1 cellular context compared by ENCODE assay signal in genomic region chr20:2101935-2102584, GRCh38.
TF ChIP-seq lines count a peak whose summit lies in the region.

No MANE protein-coding gene starts in this region.

TF ChIP-seq in HepG2, 621 proteins besides CTCF, POLR2A, EP300 and RAD21 (continued from another document and continues in another):
- TF ChIP-seq ZNF281 (CRISPR knock-in tag; IDR thresholded peaks at IDR 0.05; ENCODE audit: borderline replicate concordance) (no peak), ZNF572 (CRISPR knock-in tag; IDR thresholded peaks at IDR 0.05) (peak; percentile 92; the same call in 1 of the 2 replicates), KDM3A (CRISPR knock-in tag; IDR thresholded peaks at IDR 0.05; ENCODE audit: low read depth) (peak; percentile 90), RNF219 (CRISPR knock-in tag; IDR thresholded peaks at IDR 0.05) (0 out of 2 replicates have a peak, but pooled peaks have one; percentile 28), FOXP1 (IDR thresholded peaks at IDR 0.05) (peak; percentile 93), FOXP1 (CRISPR knock-in tag; IDR thresholded peaks at IDR 0.05) (peak; percentile 81), GFI1 (CRISPR knock-in tag; IDR thresholded peaks at IDR 0.05; ENCODE audit: borderline replicate concordance) (peak; percentile 67; the same call in 1 of the 2 replicates), PAXIP1 (CRISPR knock-in tag; conservative IDR thresholded peaks at IDR 0.05) (peak; percentile 38), TEF (CRISPR knock-in tag; IDR thresholded peaks at IDR 0.05) (peak; percentile 99), NR2F1 (CRISPR knock-in tag; IDR thresholded peaks at IDR 0.05) (no peak), ZNF275 (CRISPR knock-in tag; IDR thresholded peaks at IDR 0.05; ENCODE audit: borderline replicate concordance) (peak; percentile 98), IRF2 (CRISPR knock-in tag; IDR thresholded peaks at IDR 0.05) (peak; percentile 43; the same call in 1 of the 2 replicates), ZNF773 (CRISPR knock-in tag; IDR thresholded peaks at IDR 0.05; ENCODE audit: borderline replicate concordance) (peak; percentile 78; the same call in 1 of the 2 replicates), ZSCAN31 (CRISPR knock-in tag; IDR thresholded peaks at IDR 0.05; ENCODE audit: low read depth) (peak; percentile 88), ZNF382 (CRISPR knock-in tag; IDR thresholded peaks at IDR 0.05; ENCODE audit: borderline replicate concordance) (no peak), ZKSCAN8 (CRISPR knock-in tag; IDR thresholded peaks at IDR 0.05; ENCODE audit: borderline replicate concordance) (no peak), FOXM1 (CRISPR knock-in tag; IDR thresholded peaks at IDR 0.05) (peak; percentile 4; the same call in 1 of the 2 replicates), NFE2L1 (CRISPR knock-in tag; IDR thresholded peaks at IDR 0.05; ENCODE audit: borderline replicate concordance) (peak; percentile 81; the same call in 1 of the 2 replicates), ZNF550 (CRISPR knock-in tag; IDR thresholded peaks at IDR 0.05; ENCODE audit: borderline replicate concordance) (0 out of 2 replicates have a peak, but pooled peaks have one; percentile 41), CREB3 (CRISPR knock-in tag; IDR thresholded peaks at IDR 0.05) (peak; percentile 93), TAF15 (IDR thresholded peaks at IDR 0.05; ENCODE audit: low read depth, low read length, poor library complexity, severe bottlenecking) (peak; percentile 43), ZNF646 (CRISPR knock-in tag; IDR thresholded peaks at IDR 0.05) (no peak; the same call in none of the 2 replicates), ADNP (CRISPR knock-in tag; IDR thresholded peaks at IDR 0.05) (no peak), GABPB1 (CRISPR knock-in tag; IDR thresholded peaks at IDR 0.05) (peak; percentile 91), CAMTA2 (CRISPR knock-in tag; IDR thresholded peaks at IDR 0.05; ENCODE audit: borderline replicate concordance) (no peak), NPAS2 (CRISPR knock-in tag; IDR thresholded peaks at IDR 0.05; ENCODE audit: borderline replicate concordance) (peak; percentile 95), SP140L (CRISPR knock-in tag; IDR thresholded peaks at IDR 0.05; ENCODE audit: borderline replicate concordance) (peak; percentile 30; the same call in 1 of the 2 replicates), NCOA2 (CRISPR knock-in tag; IDR thresholded peaks at IDR 0.05) (peak; percentile 34; the same call in 1 of the 2 replicates), MIER2 (CRISPR knock-in tag; IDR thresholded peaks at IDR 0.05) (no peak), MZF1 (CRISPR knock-in tag; IDR thresholded peaks at IDR 0.05; ENCODE audit: borderline replicate concordance) (0 out of 2 replicates have a peak, but pooled peaks have one; percentile 17), CENPX (CRISPR knock-in tag; IDR thresholded peaks at IDR 0.05) (peak; percentile 83; the same call in 1 of the 2 replicates), ZNF263 (CRISPR knock-in tag; IDR thresholded peaks at IDR 0.05) (peak; percentile 71), ZNF800 (CRISPR knock-in tag; IDR thresholded peaks at IDR 0.05) (0 out of 2 replicates have a peak, but pooled peaks have one; percentile 11), STAT5B (CRISPR knock-in tag; IDR thresholded peaks at IDR 0.05) (peak; percentile 2), MYPOP (CRISPR knock-in tag; IDR thresholded peaks at IDR 0.05) (no peak; the same call in 1 of the 2 replicates), ZNF720 (CRISPR knock-in tag; IDR thresholded peaks at IDR 0.05) (0 out of 2 replicates have a peak, but pooled peaks have one; percentile 24), SIN3A (IDR thresholded peaks at IDR 0.05; ENCODE audit: borderline replicate concordance, low read depth, low read length) (peak; percentile 41; the same call in 1 of the 2 replicates)
